Comparison of ENCODE assay signal across 1 cellular context in the genomic region with DNA sequence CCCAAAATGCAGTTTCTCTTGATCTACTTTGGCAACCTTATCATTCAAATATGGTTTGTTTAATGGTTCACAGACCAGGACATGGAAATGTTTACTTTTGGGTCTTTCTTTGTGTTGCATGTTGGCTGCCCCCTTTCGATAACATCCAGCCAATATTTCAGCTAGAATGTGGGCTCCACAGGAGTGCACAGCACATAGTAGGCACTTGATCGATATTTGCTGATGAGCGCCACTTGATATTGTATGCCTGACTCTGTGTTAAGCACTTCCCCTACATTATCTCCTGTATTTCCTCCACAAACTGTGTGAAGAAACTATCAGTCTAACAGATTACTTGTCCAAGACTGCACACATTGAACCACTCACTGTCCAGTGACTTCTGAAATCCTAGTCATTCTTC.
TF ChIP-seq lines count a peak whose summit lies in the region.

No MANE protein-coding gene starts in this region.

TF ChIP-seq in HepG2, 621 proteins besides CTCF, POLR2A, EP300 and RAD21 (continued from another document):
- TF ChIP-seq, protein P1, sequence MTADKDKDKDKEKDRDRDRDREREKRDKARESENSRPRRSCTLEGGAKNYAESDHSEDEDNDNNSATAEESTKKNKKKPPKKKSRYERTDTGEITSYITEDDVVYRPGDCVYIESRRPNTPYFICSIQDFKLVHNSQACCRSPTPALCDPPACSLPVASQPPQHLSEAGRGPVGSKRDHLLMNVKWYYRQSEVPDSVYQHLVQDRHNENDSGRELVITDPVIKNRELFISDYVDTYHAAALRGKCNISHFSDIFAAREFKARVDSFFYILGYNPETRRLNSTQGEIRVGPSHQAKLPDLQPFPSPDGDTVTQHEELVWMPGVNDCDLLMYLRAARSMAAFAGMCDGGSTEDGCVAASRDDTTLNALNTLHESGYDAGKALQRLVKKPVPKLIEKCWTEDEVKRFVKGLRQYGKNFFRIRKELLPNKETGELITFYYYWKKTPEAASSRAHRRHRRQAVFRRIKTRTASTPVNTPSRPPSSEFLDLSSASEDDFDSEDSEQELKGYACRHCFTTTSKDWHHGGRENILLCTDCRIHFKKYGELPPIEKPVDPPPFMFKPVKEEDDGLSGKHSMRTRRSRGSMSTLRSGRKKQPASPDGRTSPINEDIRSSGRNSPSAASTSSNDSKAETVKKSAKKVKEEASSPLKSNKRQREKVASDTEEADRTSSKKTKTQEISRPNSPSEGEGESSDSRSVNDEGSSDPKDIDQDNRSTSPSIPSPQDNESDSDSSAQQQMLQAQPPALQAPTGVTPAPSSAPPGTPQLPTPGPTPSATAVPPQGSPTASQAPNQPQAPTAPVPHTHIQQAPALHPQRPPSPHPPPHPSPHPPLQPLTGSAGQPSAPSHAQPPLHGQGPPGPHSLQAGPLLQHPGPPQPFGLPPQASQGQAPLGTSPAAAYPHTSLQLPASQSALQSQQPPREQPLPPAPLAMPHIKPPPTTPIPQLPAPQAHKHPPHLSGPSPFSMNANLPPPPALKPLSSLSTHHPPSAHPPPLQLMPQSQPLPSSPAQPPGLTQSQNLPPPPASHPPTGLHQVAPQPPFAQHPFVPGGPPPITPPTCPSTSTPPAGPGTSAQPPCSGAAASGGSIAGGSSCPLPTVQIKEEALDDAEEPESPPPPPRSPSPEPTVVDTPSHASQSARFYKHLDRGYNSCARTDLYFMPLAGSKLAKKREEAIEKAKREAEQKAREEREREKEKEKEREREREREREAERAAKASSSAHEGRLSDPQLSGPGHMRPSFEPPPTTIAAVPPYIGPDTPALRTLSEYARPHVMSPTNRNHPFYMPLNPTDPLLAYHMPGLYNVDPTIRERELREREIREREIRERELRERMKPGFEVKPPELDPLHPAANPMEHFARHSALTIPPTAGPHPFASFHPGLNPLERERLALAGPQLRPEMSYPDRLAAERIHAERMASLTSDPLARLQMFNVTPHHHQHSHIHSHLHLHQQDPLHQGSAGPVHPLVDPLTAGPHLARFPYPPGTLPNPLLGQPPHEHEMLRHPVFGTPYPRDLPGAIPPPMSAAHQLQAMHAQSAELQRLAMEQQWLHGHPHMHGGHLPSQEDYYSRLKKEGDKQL (CRISPR knock-in tag; IDR thresholded peaks at IDR 0.05; ENCODE audit: low read depth): no peak
- TF ChIP-seq ZNF567 (CRISPR knock-in tag; IDR thresholded peaks at IDR 0.05; ENCODE audit: borderline replicate concordance) (no peak), SOX6 (IDR thresholded peaks at IDR 0.05) (no peak), SOX6 (CRISPR knock-in tag; IDR thresholded peaks at IDR 0.05) (peak; percentile 10; the same call in 1 of the 2 replicates), HNRNPL (IDR thresholded peaks at IDR 0.05; ENCODE audit: low read depth, low read length) (no peak), ZNF205 (CRISPR knock-in tag; IDR thresholded peaks at IDR 0.05) (no peak), ZNF616 (CRISPR knock-in tag; IDR thresholded peaks at IDR 0.05; ENCODE audit: low read depth) (no peak), POGZ (CRISPR knock-in tag; IDR thresholded peaks at IDR 0.05) (no peak), HNF4A (CRISPR knock-in tag; IDR thresholded peaks at IDR 0.05) (no peak), GABPA (IDR thresholded peaks at IDR 0.05; ENCODE audit: low read depth, low read length) (no peak), GABPA (CRISPR knock-in tag; IDR thresholded peaks at IDR 0.05; ENCODE audit: low read depth) (no peak), ZMYM4 (CRISPR knock-in tag; IDR thresholded peaks at IDR 0.05) (peak; percentile 62), ZFP36L2 (CRISPR knock-in tag; IDR thresholded peaks at IDR 0.05) (no peak), ZNF367 (CRISPR knock-in tag; IDR thresholded peaks at IDR 0.05; ENCODE audit: borderline replicate concordance) (no peak), ZNF563 (CRISPR knock-in tag; IDR thresholded peaks at IDR 0.05) (no peak), ZKSCAN1 (IDR thresholded peaks at IDR 0.05; ENCODE audit: low read length) (peak; percentile 94), CENPX (CRISPR knock-in tag; IDR thresholded peaks at IDR 0.05) (no peak), SAFB2 (CRISPR knock-in tag; IDR thresholded peaks at IDR 0.05; ENCODE audit: borderline replicate concordance, low read depth) (no peak), ZNF619 (CRISPR knock-in tag; IDR thresholded peaks at IDR 0.05) (no peak), ZNF547 (CRISPR knock-in tag; IDR thresholded peaks at IDR 0.05) (no peak), ATF7 (IDR thresholded peaks at IDR 0.05) (no peak), ATF7 (CRISPR knock-in tag; IDR thresholded peaks at IDR 0.05) (no peak), ZMYM3 (CRISPR knock-in tag; IDR thresholded peaks at IDR 0.05) (no peak), NR2F2 (IDR thresholded peaks at IDR 0.05; ENCODE audit: borderline replicate concordance, low read depth) (no peak), GABPB1 (CRISPR knock-in tag; IDR thresholded peaks at IDR 0.05) (no peak), ZNF788 (CRISPR knock-in tag; IDR thresholded peaks at IDR 0.05; ENCODE audit: borderline replicate concordance) (no peak)
- TF ChIP-seq, protein P2, sequence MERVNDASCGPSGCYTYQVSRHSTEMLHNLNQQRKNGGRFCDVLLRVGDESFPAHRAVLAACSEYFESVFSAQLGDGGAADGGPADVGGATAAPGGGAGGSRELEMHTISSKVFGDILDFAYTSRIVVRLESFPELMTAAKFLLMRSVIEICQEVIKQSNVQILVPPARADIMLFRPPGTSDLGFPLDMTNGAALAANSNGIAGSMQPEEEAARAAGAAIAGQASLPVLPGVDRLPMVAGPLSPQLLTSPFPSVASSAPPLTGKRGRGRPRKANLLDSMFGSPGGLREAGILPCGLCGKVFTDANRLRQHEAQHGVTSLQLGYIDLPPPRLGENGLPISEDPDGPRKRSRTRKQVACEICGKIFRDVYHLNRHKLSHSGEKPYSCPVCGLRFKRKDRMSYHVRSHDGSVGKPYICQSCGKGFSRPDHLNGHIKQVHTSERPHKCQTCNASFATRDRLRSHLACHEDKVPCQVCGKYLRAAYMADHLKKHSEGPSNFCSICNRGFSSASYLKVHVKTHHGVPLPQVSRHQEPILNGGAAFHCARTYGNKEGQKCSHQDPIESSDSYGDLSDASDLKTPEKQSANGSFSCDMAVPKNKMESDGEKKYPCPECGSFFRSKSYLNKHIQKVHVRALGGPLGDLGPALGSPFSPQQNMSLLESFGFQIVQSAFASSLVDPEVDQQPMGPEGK (CRISPR knock-in tag; IDR thresholded peaks at IDR 0.05): peak; percentile 37
- TF ChIP-seq, protein P3, sequence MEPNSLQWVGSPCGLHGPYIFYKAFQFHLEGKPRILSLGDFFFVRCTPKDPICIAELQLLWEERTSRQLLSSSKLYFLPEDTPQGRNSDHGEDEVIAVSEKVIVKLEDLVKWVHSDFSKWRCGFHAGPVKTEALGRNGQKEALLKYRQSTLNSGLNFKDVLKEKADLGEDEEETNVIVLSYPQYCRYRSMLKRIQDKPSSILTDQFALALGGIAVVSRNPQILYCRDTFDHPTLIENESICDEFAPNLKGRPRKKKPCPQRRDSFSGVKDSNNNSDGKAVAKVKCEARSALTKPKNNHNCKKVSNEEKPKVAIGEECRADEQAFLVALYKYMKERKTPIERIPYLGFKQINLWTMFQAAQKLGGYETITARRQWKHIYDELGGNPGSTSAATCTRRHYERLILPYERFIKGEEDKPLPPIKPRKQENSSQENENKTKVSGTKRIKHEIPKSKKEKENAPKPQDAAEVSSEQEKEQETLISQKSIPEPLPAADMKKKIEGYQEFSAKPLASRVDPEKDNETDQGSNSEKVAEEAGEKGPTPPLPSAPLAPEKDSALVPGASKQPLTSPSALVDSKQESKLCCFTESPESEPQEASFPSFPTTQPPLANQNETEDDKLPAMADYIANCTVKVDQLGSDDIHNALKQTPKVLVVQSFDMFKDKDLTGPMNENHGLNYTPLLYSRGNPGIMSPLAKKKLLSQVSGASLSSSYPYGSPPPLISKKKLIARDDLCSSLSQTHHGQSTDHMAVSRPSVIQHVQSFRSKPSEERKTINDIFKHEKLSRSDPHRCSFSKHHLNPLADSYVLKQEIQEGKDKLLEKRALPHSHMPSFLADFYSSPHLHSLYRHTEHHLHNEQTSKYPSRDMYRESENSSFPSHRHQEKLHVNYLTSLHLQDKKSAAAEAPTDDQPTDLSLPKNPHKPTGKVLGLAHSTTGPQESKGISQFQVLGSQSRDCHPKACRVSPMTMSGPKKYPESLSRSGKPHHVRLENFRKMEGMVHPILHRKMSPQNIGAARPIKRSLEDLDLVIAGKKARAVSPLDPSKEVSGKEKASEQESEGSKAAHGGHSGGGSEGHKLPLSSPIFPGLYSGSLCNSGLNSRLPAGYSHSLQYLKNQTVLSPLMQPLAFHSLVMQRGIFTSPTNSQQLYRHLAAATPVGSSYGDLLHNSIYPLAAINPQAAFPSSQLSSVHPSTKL (CRISPR knock-in tag; IDR thresholded peaks at IDR 0.05): peak; percentile 23; the same call in 1 of the 2 replicates
- TF ChIP-seq, protein P4, sequence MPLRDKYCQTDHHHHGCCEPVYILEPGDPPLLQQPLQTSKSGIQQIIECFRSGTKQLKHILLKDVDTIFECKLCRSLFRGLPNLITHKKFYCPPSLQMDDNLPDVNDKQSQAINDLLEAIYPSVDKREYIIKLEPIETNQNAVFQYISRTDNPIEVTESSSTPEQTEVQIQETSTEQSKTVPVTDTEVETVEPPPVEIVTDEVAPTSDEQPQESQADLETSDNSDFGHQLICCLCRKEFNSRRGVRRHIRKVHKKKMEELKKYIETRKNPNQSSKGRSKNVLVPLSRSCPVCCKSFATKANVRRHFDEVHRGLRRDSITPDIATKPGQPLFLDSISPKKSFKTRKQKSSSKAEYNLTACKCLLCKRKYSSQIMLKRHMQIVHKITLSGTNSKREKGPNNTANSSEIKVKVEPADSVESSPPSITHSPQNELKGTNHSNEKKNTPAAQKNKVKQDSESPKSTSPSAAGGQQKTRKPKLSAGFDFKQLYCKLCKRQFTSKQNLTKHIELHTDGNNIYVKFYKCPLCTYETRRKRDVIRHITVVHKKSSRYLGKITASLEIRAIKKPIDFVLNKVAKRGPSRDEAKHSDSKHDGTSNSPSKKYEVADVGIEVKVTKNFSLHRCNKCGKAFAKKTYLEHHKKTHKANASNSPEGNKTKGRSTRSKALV (CRISPR knock-in tag; IDR thresholded peaks at IDR 0.05): no peak
- TF ChIP-seq, protein P5, sequence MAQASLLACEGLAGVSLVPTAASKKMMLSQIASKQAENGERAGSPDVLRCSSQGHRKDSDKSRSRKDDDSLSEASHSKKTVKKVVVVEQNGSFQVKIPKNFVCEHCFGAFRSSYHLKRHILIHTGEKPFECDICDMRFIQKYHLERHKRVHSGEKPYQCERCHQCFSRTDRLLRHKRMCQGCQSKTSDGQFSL (CRISPR knock-in tag; IDR thresholded peaks at IDR 0.05): no peak
- TF ChIP-seq, protein P6, sequence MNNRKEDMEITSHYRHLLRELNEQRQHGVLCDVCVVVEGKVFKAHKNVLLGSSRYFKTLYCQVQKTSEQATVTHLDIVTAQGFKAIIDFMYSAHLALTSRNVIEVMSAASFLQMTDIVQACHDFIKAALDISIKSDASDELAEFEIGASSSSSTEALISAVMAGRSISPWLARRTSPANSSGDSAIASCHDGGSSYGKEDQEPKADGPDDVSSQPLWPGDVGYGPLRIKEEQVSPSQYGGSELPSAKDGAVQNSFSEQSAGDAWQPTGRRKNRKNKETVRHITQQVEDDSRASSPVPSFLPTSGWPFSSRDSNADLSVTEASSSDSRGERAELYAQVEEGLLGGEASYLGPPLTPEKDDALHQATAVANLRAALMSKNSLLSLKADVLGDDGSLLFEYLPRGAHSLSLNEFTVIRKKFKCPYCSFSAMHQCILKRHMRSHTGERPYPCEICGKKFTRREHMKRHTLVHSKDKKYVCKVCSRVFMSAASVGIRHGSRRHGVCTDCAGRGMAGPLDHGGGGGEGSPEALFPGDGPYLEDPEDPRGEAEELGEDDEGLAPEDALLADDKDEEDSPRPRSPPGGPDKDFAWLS (CRISPR knock-in tag; IDR thresholded peaks at IDR 0.05; ENCODE audit: borderline replicate concordance): no peak
- TF ChIP-seq, protein P7, sequence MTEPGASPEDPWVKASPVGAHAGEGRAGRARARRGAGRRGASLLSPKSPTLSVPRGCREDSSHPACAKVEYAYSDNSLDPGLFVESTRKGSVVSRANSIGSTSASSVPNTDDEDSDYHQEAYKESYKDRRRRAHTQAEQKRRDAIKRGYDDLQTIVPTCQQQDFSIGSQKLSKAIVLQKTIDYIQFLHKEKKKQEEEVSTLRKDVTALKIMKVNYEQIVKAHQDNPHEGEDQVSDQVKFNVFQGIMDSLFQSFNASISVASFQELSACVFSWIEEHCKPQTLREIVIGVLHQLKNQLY (CRISPR knock-in tag; IDR thresholded peaks at IDR 0.05): no peak
